Comparison of ENCODE assay signal across 1 cellular context in genomic region chr12:21539797-21540196, GRCh38.
TF ChIP-seq lines count a peak whose summit lies in the region.

No MANE protein-coding gene starts in this region.

TF ChIP-seq in HepG2, 621 proteins besides CTCF, POLR2A, EP300 and RAD21:
- no peak for TF ChIP-seq SP1 (IDR thresholded peaks at IDR 0.05)
- no peak for TF ChIP-seq SP1 (CRISPR knock-in tag; IDR thresholded peaks at IDR 0.05)
- TF ChIP-seq HMG20B (CRISPR knock-in tag; conservative IDR thresholded peaks at IDR 0.05) = no peak
- TF ChIP-seq FUBP1 (CRISPR knock-in tag; IDR thresholded peaks at IDR 0.05; ENCODE audit: borderline replicate concordance) = no peak
- TF ChIP-seq ZNF7 (CRISPR knock-in tag; IDR thresholded peaks at IDR 0.05) = no peak
- TF ChIP-seq IRX3 (CRISPR knock-in tag; IDR thresholded peaks at IDR 0.05; ENCODE audit: borderline replicate concordance, low read depth) = no peak
- no peak for TF ChIP-seq CBX5 (CRISPR knock-in tag; IDR thresholded peaks at IDR 0.05; ENCODE audit: borderline replicate concordance)
- TF ChIP-seq SPEN (CRISPR knock-in tag; IDR thresholded peaks at IDR 0.05; ENCODE audit: low read depth) = no peak
- no peak for TF ChIP-seq ZNF562 (CRISPR knock-in tag; IDR thresholded peaks at IDR 0.05; ENCODE audit: borderline replicate concordance)
- TF ChIP-seq ZNF510 (CRISPR knock-in tag; IDR thresholded peaks at IDR 0.05; ENCODE audit: low read depth) = no peak
- no peak for TF ChIP-seq POGZ (CRISPR knock-in tag; IDR thresholded peaks at IDR 0.05)
